8 cellular contexts compared by ENCODE assay signal in the genomic region with DNA sequence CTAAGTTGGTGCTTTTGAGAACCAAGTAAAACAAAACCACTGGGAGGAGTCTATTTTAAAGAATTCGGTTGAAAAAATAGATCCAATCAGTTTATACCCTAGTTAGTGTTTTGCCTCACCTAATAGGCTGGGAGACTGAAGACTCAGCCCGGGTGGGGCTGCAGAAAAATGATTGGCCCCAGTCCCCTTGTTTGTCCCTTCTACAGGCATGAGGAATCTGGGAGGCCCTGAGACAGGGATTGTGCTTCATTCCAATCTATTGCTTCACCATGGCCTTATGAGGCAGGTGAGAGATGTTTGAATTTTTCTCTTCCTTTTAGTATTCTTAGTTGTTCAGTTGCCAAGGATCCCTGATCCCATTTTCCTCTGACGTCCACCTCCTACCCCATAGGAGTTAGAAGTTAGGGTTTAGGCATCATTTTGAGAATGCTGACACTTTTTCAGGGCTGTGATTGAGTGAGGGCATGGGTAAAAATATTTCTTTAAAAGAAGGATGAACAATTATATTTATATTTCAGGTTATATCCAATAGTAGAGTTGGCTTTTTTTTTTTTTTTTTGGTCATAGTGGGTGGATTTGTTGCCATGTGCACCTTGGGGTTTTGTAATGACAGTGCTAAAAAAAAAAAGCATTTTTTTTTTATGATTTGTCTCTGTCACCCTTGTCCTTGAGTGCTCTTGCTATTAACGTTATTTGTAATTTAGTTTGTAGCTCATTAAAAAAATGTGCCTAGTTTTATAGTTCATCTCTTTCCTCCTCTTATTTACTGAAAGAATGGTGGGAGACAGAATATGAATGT. TPM values are rescaled to one million over a fixed set of nuclear protein-coding genes. Genes with fewer than 3 reads are reported as not detected.
DNase-seq lines count a peak whose midpoint lies in the region; ATAC-seq and TF ChIP-seq lines count a peak whose summit lies in the region.

No MANE protein-coding gene starts in this region.

- H2AFZ ChIP-seq in ACC112 (ENCODE audit: low read length, unreplicated experiment) = no peak overlapping the region

- peaks cover 45% of the 10 kb centered on the region for H3K4me1 Mint-ChIP-seq in activated CD4-positive, alpha-beta T cell treated with anti-CD3 and anti-CD28 coated beads, Interleukin-2, amount 10 ng/mL, durations not matched to agents 7 days and 5 days

- H3K27ac Mint-ChIP-seq in activated CD4-positive, alpha-beta T cell treated with anti-CD3 and anti-CD28 coated beads, Interleukin-2, amount 10 ng/mL, durations not matched to agents 7 days and 5 days = no peak overlapping the region

- no peaks in the 10 kb centered on the region for H3K27me3 Mint-ChIP-seq in activated CD4-positive, alpha-beta T cell treated with anti-CD3 and anti-CD28 coated beads, Interleukin-2, amount 10 ng/mL, durations not matched to agents 7 days and 5 days

- in situ Hi-C loops in astrocyte of the spinal cord (cut with HindIII; ENCODE audit: low sequenced_read_pairs) = no loop called here

- no peak for TF ChIP-seq POLR2A in right lobe of liver (IDR thresholded peaks at IDR 0.05)

- H3K36me3 ChIP-seq in ACC112 (ENCODE audit: insufficient read depth, low read length) (peaks cover 18% of the 10 kb centered on the region; the same call in 1 of the 2 replicates), right lobe of liver (no peaks in the 10 kb centered on the region)

- no peak for TF ChIP-seq CTCF in astrocyte of the spinal cord (IDR thresholded peaks at IDR 0.05; ENCODE audit: low read depth, low read length)
- no peak for TF ChIP-seq CTCF in right lobe of liver (IDR thresholded peaks at IDR 0.05)

- POLR2A ChIA-PET in activated CD4-positive, alpha-beta T cell treated with anti-CD3 and anti-CD28 coated beads, Interleukin-2, amount 10 ng/mL, durations not matched to agents 7 days and 5 days (lab: Charles Lee) = interaction anchor here (0.5 to 0.9 kb wide), 2 partner anchors 20 to 101 kb away, joined by 3 read pairs; no protein-coding TSS in a partner anchor

- peak; percentile 36 for DNase-seq in HK-2 (ENCODE audit: unreplicated experiment)
- peak; percentile 36 for DNase-seq in astrocyte of the spinal cord (ENCODE audit: low read depth, low spot score)
- no peak for DNase-seq in right lobe of liver
- no peak for DNase-seq in DMS53 treated with DMSO at 0.1 percent for 48 hours (lab: John Stamatoyannopoulos, UW; ENCODE audit: unreplicated experiment)
- no peak for DNase-seq in stimulated activated CD8-positive, alpha-beta memory T cell treated with anti-CD3 and anti-CD28 coated beads, Interleukin-4, amount 100 ng/mL, for 48 hours
- no peak for DNase-seq in activated CD4-positive, alpha-beta T cell treated with anti-CD3 and anti-CD28 coated beads, Interleukin-2, amount 10 ng/mL, durations not matched to agents 7 days and 5 days

- intact Hi-C loops in right lobe of liver (cut with DNase I) = no loop called here

- 20% methylated on average over 3 of the region's 4 CpGs for WGBS in right lobe of liver (ENCODE audit: insufficient coverage, low coverage, low lambda C conversion rate, missing lambda C conversion rate)

- peaks cover 59% of the 10 kb centered on the region for H3K4me1 ChIP-seq in ACC112 (ENCODE audit: control insufficient read depth, insufficient read depth, low read length, unreplicated experiment)
- peaks cover 0 to 22% (median 5%) of the 10 kb centered on the region in 4 donors for H3K4me1 ChIP-seq in right lobe of liver

- H3K9me3 ChIP-seq in right lobe of liver = no peaks in the 10 kb centered on the region

- ATAC-seq in right lobe of liver (no peak), GM21723 (IDR thresholded peaks at IDR 0.05; ENCODE audit: unreplicated experiment) (no peak)

- peaks cover 26% of the 10 kb centered on the region for H3K36me3 Mint-ChIP-seq in activated CD4-positive, alpha-beta T cell treated with anti-CD3 and anti-CD28 coated beads, Interleukin-2, amount 10 ng/mL, durations not matched to agents 7 days and 5 days (ENCODE audit: low read depth)

- H3K4me3 ChIP-seq in ACC112 (ENCODE audit: low read depth, low read length) (peak overlapping the region; percentile 80), astrocyte of the spinal cord (ENCODE audit: low read depth, low read length) (peak overlapping the region; percentile 68), right lobe of liver (peak overlapping the region; percentile 34 to 67 (median 56))

- H3K27me3 ChIP-seq in ACC112 (ENCODE audit: insufficient read depth, low read length) (no peaks in the 10 kb centered on the region), right lobe of liver (no peaks in the 10 kb centered on the region)

- H3K79me2 ChIP-seq in ACC112 (ENCODE audit: control insufficient read depth, insufficient read depth, low read length, unreplicated experiment) = peaks cover 60% of the 10 kb centered on the region

- CTCF ChIA-PET in activated CD4-positive, alpha-beta T cell treated with anti-CD3 and anti-CD28 coated beads, Interleukin-2, amount 10 ng/mL, durations not matched to agents 7 days and 5 days (lab: Charles Lee) = interaction anchor here (1.0 kb wide), 1 partner anchor 45 kb away, joined by 3 read pairs; a partner anchor contains a TSS

- no peaks in the 10 kb centered on the region for H3K9me3 Mint-ChIP-seq in activated CD4-positive, alpha-beta T cell treated with anti-CD3 and anti-CD28 coated beads, Interleukin-2, amount 10 ng/mL, durations not matched to agents 7 days and 5 days

- no peak overlapping the region for H3K4me3 Mint-ChIP-seq in activated CD4-positive, alpha-beta T cell treated with anti-CD3 and anti-CD28 coated beads, Interleukin-2, amount 10 ng/mL, durations not matched to agents 7 days and 5 days

- H3K27ac ChIP-seq in ACC112 (ENCODE audit: low read depth, low read length) (peak overlapping the region; percentile 98), right lobe of liver (peak overlapping the region; percentile 80 to 83 (median 81))

RNA-seq across cellular contexts. Expression of a gene that starts 1.6 kb away (rescaled TPM):
- 10 to 100 TPM; 36.5 to 60.7 (median 51.6) TPM for total RNA-seq in right lobe of liver
- total RNA-seq in activated CD4-positive, alpha-beta T cell treated with anti-CD3 and anti-CD28 coated beads, Interleukin-2, amount 10 ng/mL, durations not matched to agents 7 days and 5 days = 10 to 100 TPM; 56.9 to 58.1 TPM

RNA-seq across cellular contexts. Expression of a gene that starts 5.6 kb away (rescaled TPM):
- total RNA-seq in right lobe of liver = 10 to 100 TPM in 3 of 6 experiments, 1 to 10 TPM in 3; 8.0 to 14.9 (median 10.6) TPM
- total RNA-seq in activated CD4-positive, alpha-beta T cell treated with anti-CD3 and anti-CD28 coated beads, Interleukin-2, amount 10 ng/mL, durations not matched to agents 7 days and 5 days = 100 to 1,000 TPM in 1 of 2 experiments, 10 to 100 TPM in 1; 96.6 to 106 TPM

RNA-seq across cellular contexts. Expression of a gene that starts 6.4 kb away (rescaled TPM):
- total RNA-seq in right lobe of liver = 1 to 10 TPM; 1.5 to 4.5 (median 2.7) TPM
- total RNA-seq in activated CD4-positive, alpha-beta T cell treated with anti-CD3 and anti-CD28 coated beads, Interleukin-2, amount 10 ng/mL, durations not matched to agents 7 days and 5 days = under 1 TPM in 1 of 2 experiments, not detected in 1; 0.37 TPM

RNA-seq across cellular contexts. Expression of a gene that starts 24.8 kb away (rescaled TPM):
- total RNA-seq in right lobe of liver = 10 to 100 TPM; 31.5 to 63.7 (median 47.9) TPM
- 1 to 10 TPM; 2.4 to 3.5 TPM for total RNA-seq in activated CD4-positive, alpha-beta T cell treated with anti-CD3 and anti-CD28 coated beads, Interleukin-2, amount 10 ng/mL, durations not matched to agents 7 days and 5 days

RNA-seq across cellular contexts. Expression of a gene that starts 41.3 kb away (rescaled TPM):
- 1 to 10 TPM; 2.7 to 7.6 (median 4.9) TPM for total RNA-seq in right lobe of liver
- total RNA-seq in activated CD4-positive, alpha-beta T cell treated with anti-CD3 and anti-CD28 coated beads, Interleukin-2, amount 10 ng/mL, durations not matched to agents 7 days and 5 days = 100 to 1,000 TPM; 766 to 771 TPM

Comparison
In these comparisons a context has a peak if more than half of its experiments do, and no peak if none do; other contexts are left out.
1. DNase-seq: peak in HK-2 (single experiment) and astrocyte of the spinal cord (single experiment); none in right lobe of liver (0 of 3), DMS53 treated with DMSO at 0.1 percent for 48 hours (single experiment), stimulated activated CD8-positive, alpha-beta memory T cell treated with anti-CD3 and anti-CD28 coated beads, Interleukin-4, amount 100 ng/mL, for 48 hours (single experiment) and activated CD4-positive, alpha-beta T cell treated with anti-CD3 and anti-CD28 coated beads, Interleukin-2, amount 10 ng/mL, durations not matched to agents 7 days and 5 days (single experiment).
2. RNA of a gene that starts 5.6 kb away (total RNA-seq): 96.6 to 106 TPM in activated CD4-positive, alpha-beta T cell treated with anti-CD3 and anti-CD28 coated beads, Interleukin-2, amount 10 ng/mL, durations not matched to agents 7 days and 5 days; 8.0 to 14.9 TPM in right lobe of liver; every median in the first group is over 4 times any median in the second.
3. Peak in every context shown above with its lines, with median percentiles within 50 percentile points of each other: H3K4me3 ChIP-seq.